Comparison of ENCODE assay signal across 11 cellular contexts in genomic region chrX:31136144-31136572, GRCh38.
DNase-seq lines count a peak whose midpoint lies in the region; ATAC-seq, FAIRE-seq and TF ChIP-seq lines count a peak whose summit lies in the region.
"Had no signal": no experiment of that assay in that cellular context is flagged by ENCODE, and none has a peak within 500 bp of the region (broad histone marks: within the 10 kb centered on the region; RNA-seq: fewer than 3 reads in every experiment).

No MANE protein-coding gene starts in this region.

- peak; percentile 96 for FAIRE-seq in GM12891 (lab: Jason Lieb, UNC)

- no peaks in the 10 kb centered on the region for H3K4me1 ChIP-seq in esophagus muscularis mucosa
- H3K4me1 ChIP-seq: adrenal gland, gastroesophageal sphincter had no signal

- H3K36me3 ChIP-seq in esophagus muscularis mucosa, result peaks cover 0 to 30% (median 7%) of the 10 kb centered on the region in 4 donors
- H3K36me3 ChIP-seq: adrenal gland, neutrophil had no signal

- peak; percentile 93 for ATAC-seq in GM21360 (IDR thresholded peaks at IDR 0.05; ENCODE audit: unreplicated experiment)
- ATAC-seq in HG03135 (IDR thresholded peaks at IDR 0.05; ENCODE audit: unreplicated experiment), result peak; percentile 92
- ATAC-seq: gastroesophageal sphincter had no signal

- no peak overlapping the region for H3K4me3 ChIP-seq in esophagus muscularis mucosa
- H3K4me3 ChIP-seq: adrenal gland, gastroesophageal sphincter had no signal

- H3K27ac ChIP-seq in esophagus muscularis mucosa (replicated peaks in 1 of 4), result no peak overlapping the region
- H3K27ac ChIP-seq: adrenal gland, gastroesophageal sphincter, neutrophil had no signal

- no peak for TF ChIP-seq EP300 in esophagus muscularis mucosa (IDR thresholded peaks at IDR 0.05)

- WGBS in esophagus muscularis mucosa, result 58% methylated on average over 2 of the region's 2 CpGs

- TF ChIP-seq POLR2A in GM12891 (IDR thresholded peaks at IDR 0.05; ENCODE audit: low read depth, low read length), result no peak
- no peak for TF ChIP-seq POLR2A in esophagus muscularis mucosa (IDR thresholded peaks at IDR 0.05; ENCODE audit: low read depth)

- peaks cover 0 to 9% (median 0%) of the 10 kb centered on the region in 4 donors for H3K9me3 ChIP-seq in esophagus muscularis mucosa
- H3K9me3 ChIP-seq: adrenal gland, gastroesophageal sphincter, neutrophil had no signal

- no peak for TF ChIP-seq CTCF in esophagus muscularis mucosa (IDR thresholded peaks at IDR 0.05)

- H3K27me3 ChIP-seq in esophagus muscularis mucosa, result no peaks in the 10 kb centered on the region
- H3K27me3 ChIP-seq: adrenal gland, gastroesophageal sphincter, neutrophil had no signal

- intact Hi-C loops in esophagus muscularis mucosa (cut with DNase I), result no loop called here

- DNase-seq in GM12891 (ENCODE audit: insufficient read length, low spot score), result peak; percentile 1
- DNase-seq in SIG-M5 treated with dmso at 0.1 percent for 504 hours (lab: John Stamatoyannopoulos, UW; ENCODE audit: unreplicated experiment), result peak; percentile 58
- no peak for DNase-seq in dermis blood vessel endothelial cell
- no peak for DNase-seq in esophagus muscularis mucosa (ENCODE audit: extremely low spot score)
- no peak for DNase-seq in mesenteric fat pad (ENCODE audit: low spot score)
- no peak for DNase-seq in NCI-H748 treated with DMSO at 0.1 percent for 48 hours (lab: John Stamatoyannopoulos, UW)
- DNase-seq: adrenal gland had no signal

TF ChIP-seq in GM12891, 5 proteins besides CTCF, POLR2A, EP300 and RAD21:
- TF ChIP-seq POU2F2 (IDR thresholded peaks at IDR 0.05; ENCODE audit: low read depth, low read length) (peak; percentile 95), PAX5 (IDR thresholded peaks at IDR 0.05; ENCODE audit: insufficient read depth, low read length, severe bottlenecking) (no peak), POLR2AphosphoS5 (IDR thresholded peaks at IDR 0.05; ENCODE audit: low read depth, low read length) (no peak), TAF1 (IDR thresholded peaks at IDR 0.05; ENCODE audit: low read depth, low read length) (no peak), SPI1 (IDR thresholded peaks at IDR 0.05; ENCODE audit: low read depth, low read length) (peak; percentile 97)

Comparison
In these comparisons a context has a peak if more than half of its experiments do, and no peak if none do; other contexts are left out.
1. DNase-seq: peak in GM12891 (single experiment) and SIG-M5 treated with dmso at 0.1 percent for 504 hours (single experiment); none in dermis blood vessel endothelial cell (single experiment), esophagus muscularis mucosa (single experiment), mesenteric fat pad (single experiment) and NCI-H748 treated with DMSO at 0.1 percent for 48 hours (single experiment).